Comparison of ENCODE assay signal across 15 cellular contexts in genomic region chr12:51441583-51441982, GRCh38. TPM values are rescaled to one million over a fixed set of nuclear protein-coding genes. Genes with fewer than 3 reads are reported as not detected.
DNase-seq lines count a peak whose midpoint lies in the region; ATAC-seq and TF ChIP-seq lines count a peak whose summit lies in the region.
"Had no signal": no experiment of that assay in that cellular context is flagged by ENCODE, and none has a peak within 500 bp of the region (broad histone marks: within the 10 kb centered on the region; RNA-seq: fewer than 3 reads in every experiment).

No MANE protein-coding gene starts in this region.

- peaks cover 11% of the 10 kb centered on the region for H3K4me1 Mint-ChIP-seq in MCF 10A (ENCODE audit: insufficient read depth, unreplicated experiment)
- peaks cover 11 to 48% (median 25%) of the 10 kb centered on the region in 7 donors for H3K4me1 Mint-ChIP-seq in naive thymus-derived CD4-positive, alpha-beta T cell
- peaks cover 0 to 9% (median 6%) of the 10 kb centered on the region in 3 donors for H3K4me1 Mint-ChIP-seq in CD8-positive, alpha-beta memory T cell
- peaks cover 4 to 10% of the 10 kb centered on the region in 2 donors for H3K4me1 Mint-ChIP-seq in effector memory CD8-positive, alpha-beta T cell (ENCODE audit: low read depth in 2 of 2)

- intact Hi-C loops in MCF 10A (cut with micrococcal nuclease), result no loop called here
- intact Hi-C loops in breast epithelium (cut with DNase I; ENCODE audit: low total_unique reads), result no loop called here
- intact Hi-C loops in naive thymus-derived CD4-positive, alpha-beta T cell (cut with micrococcal nuclease), result no loop called here

- H4K20me1 ChIP-seq in hepatocyte (ENCODE audit: insufficient read depth, poor library complexity, severe bottlenecking), result no peaks in the 10 kb centered on the region

- TF ChIP-seq CTCF in MCF 10A (IDR thresholded peaks at IDR 0.05; ENCODE audit: unreplicated experiment) (no peak), breast epithelium (IDR thresholded peaks at IDR 0.05) (no peak), astrocyte of the cerebellum (IDR thresholded peaks at IDR 0.05; ENCODE audit: low read depth, low read length, missing control alignments) (no peak), hepatocyte (IDR thresholded peaks at IDR 0.05; ENCODE audit: poor library complexity) (no peak)

- H3K9me2 ChIP-seq in hepatocyte (replicated peaks; ENCODE audit: insufficient read depth), result no peaks in the 10 kb centered on the region

- ATAC-seq in naive thymus-derived CD4-positive, alpha-beta T cell, result no peak
- no peak for ATAC-seq in effector memory CD8-positive, alpha-beta T cell (replicated peaks)
- no peak for ATAC-seq in HG02588 (IDR thresholded peaks at IDR 0.05; ENCODE audit: unreplicated experiment)
- ATAC-seq: natural killer cell; stimulated activated naive B cell treated with anti-CD40 and anti-IgM and Interleukin-4, amounts not matched to agents 10 μg/mL and 1 μg/mL and 100 μg/mL, for 72 hours had no signal

- H3K4me3 Mint-ChIP-seq in MCF 10A (ENCODE audit: unreplicated experiment), result no peak overlapping the region
- peak overlapping the region in 1 of 10 donors; percentile 34 for H3K4me3 Mint-ChIP-seq in naive thymus-derived CD4-positive, alpha-beta T cell
- H3K4me3 Mint-ChIP-seq in CD8-positive, alpha-beta memory T cell, result no peak overlapping the region
- H3K4me3 Mint-ChIP-seq in effector memory CD8-positive, alpha-beta T cell, result no peak overlapping the region
- H3K4me3 Mint-ChIP-seq: natural killer cell; stimulated activated naive B cell treated with anti-CD40 and anti-IgM and Interleukin-4, amounts not matched to agents 10 μg/mL and 1 μg/mL and 100 μg/mL, for 72 hours had no signal

- in situ Hi-C loops in astrocyte of the cerebellum (cut with HindIII; ENCODE audit: low sequenced_read_pairs), result no loop called here

- no peaks in the 10 kb centered on the region for H3K36me3 Mint-ChIP-seq in MCF 10A (ENCODE audit: insufficient read depth, unreplicated experiment)
- H3K36me3 Mint-ChIP-seq in naive thymus-derived CD4-positive, alpha-beta T cell, result peaks cover 0 to 19% (median 0%) of the 10 kb centered on the region in 5 donors
- H3K36me3 Mint-ChIP-seq in CD8-positive, alpha-beta memory T cell, result no peaks in the 10 kb centered on the region
- H3K36me3 Mint-ChIP-seq in effector memory CD8-positive, alpha-beta T cell (ENCODE audit: insufficient read depth), result no peaks in the 10 kb centered on the region
- H3K36me3 Mint-ChIP-seq: natural killer cell had no signal

- BruUV-seq in MCF 10A (replicated peaks; lab: Mats Ljungman, UMichigan), result no TSS peak

- H2AFZ ChIP-seq in hepatocyte, result no peak overlapping the region

- TF ChIP-seq POLR2A in breast epithelium (IDR thresholded peaks at IDR 0.05), result no peak

- no peak overlapping the region for H3K27ac Mint-ChIP-seq in MCF 10A (ENCODE audit: low read depth, unreplicated experiment)
- peak overlapping the region in 2 of 9 donors; percentile 26 to 48 for H3K27ac Mint-ChIP-seq in naive thymus-derived CD4-positive, alpha-beta T cell
- no peak overlapping the region for H3K27ac Mint-ChIP-seq in CD8-positive, alpha-beta memory T cell
- no peak overlapping the region for H3K27ac Mint-ChIP-seq in effector memory CD8-positive, alpha-beta T cell
- H3K27ac Mint-ChIP-seq: natural killer cell; stimulated activated naive B cell treated with anti-CD40 and anti-IgM and Interleukin-4, amounts not matched to agents 10 μg/mL and 1 μg/mL and 100 μg/mL, for 72 hours had no signal

- H3K9me3 ChIP-seq in breast epithelium (no peaks in the 10 kb centered on the region), hepatocyte (ENCODE audit: low read depth) (no peaks in the 10 kb centered on the region)
- no peaks in the 10 kb centered on the region for H3K9me3 ChIP-seq in naive thymus-derived CD4-positive, alpha-beta T cell (ENCODE audit: control insufficient read depth in 2 of 3, low read length in 3 of 3)
- H3K9me3 ChIP-seq in CD8-positive, alpha-beta memory T cell (ENCODE audit: low read length), result no peaks in the 10 kb centered on the region
- H3K9me3 ChIP-seq: SJSA1 had no signal

- 79% methylated on average over 3 of the region's 3 CpGs for WGBS in hepatocyte (ENCODE audit: low lambda C conversion rate, missing lambda C conversion rate)

- H3K4me3 ChIP-seq in breast epithelium (no peak overlapping the region), astrocyte of the cerebellum (ENCODE audit: low read depth, low read length) (no peak overlapping the region), hepatocyte (no peak overlapping the region)
- no peak overlapping the region for H3K4me3 ChIP-seq in naive thymus-derived CD4-positive, alpha-beta T cell (ENCODE audit: low read length)
- H3K4me3 ChIP-seq in CD8-positive, alpha-beta memory T cell (ENCODE audit: low read length), result no peak overlapping the region
- H3K4me3 ChIP-seq: SJSA1 had no signal

- H3K4me2 ChIP-seq in hepatocyte, result no peak overlapping the region

- H3K27me3 Mint-ChIP-seq in MCF 10A (ENCODE audit: insufficient read depth, unreplicated experiment), result no peaks in the 10 kb centered on the region
- peaks cover 0 to 4% (median 0%) of the 10 kb centered on the region in 5 donors for H3K27me3 Mint-ChIP-seq in naive thymus-derived CD4-positive, alpha-beta T cell
- H3K27me3 Mint-ChIP-seq in CD8-positive, alpha-beta memory T cell, result no peaks in the 10 kb centered on the region
- no peaks in the 10 kb centered on the region for H3K27me3 Mint-ChIP-seq in effector memory CD8-positive, alpha-beta T cell
- H3K27me3 Mint-ChIP-seq: stimulated activated naive B cell treated with anti-CD40 and anti-IgM and Interleukin-4, amounts not matched to agents 10 μg/mL and 1 μg/mL and 100 μg/mL, for 72 hours had no signal

- POLR2A ChIA-PET in MCF 10A (lab: Yijun Ruan, JAX), result no interaction called here
- POLR2A ChIA-PET in naive thymus-derived CD4-positive, alpha-beta T cell (lab: Charles Lee), result no interaction called here
- POLR2A ChIA-PET in CD8-positive, alpha-beta memory T cell (lab: Charles Lee), result no interaction called here

- H3K36me3 ChIP-seq in breast epithelium (no peaks in the 10 kb centered on the region), hepatocyte (replicated peaks; ENCODE audit: insufficient read depth, low read depth) (no peaks in the 10 kb centered on the region)
- H3K36me3 ChIP-seq in naive thymus-derived CD4-positive, alpha-beta T cell (ENCODE audit: control insufficient read depth in 2 of 3, insufficient read depth in 3 of 3, low read length in 3 of 3), result no peaks in the 10 kb centered on the region
- H3K36me3 ChIP-seq in CD8-positive, alpha-beta memory T cell (ENCODE audit: insufficient read depth, low read length), result no peaks in the 10 kb centered on the region
- H3K36me3 ChIP-seq: SJSA1 had no signal

- CTCF ChIA-PET in MCF 10A (lab: Yijun Ruan, JAX), result interaction anchor here (0.5 to 0.9 kb wide), 2 partner anchors 21 to 552 kb away, joined by 3 to 4 read pairs; no protein-coding TSS in a partner anchor
- CTCF ChIA-PET in naive thymus-derived CD4-positive, alpha-beta T cell (lab: Charles Lee), result no interaction called here
- CTCF ChIA-PET in CD8-positive, alpha-beta memory T cell (lab: Charles Lee), result no interaction called here

- H3K27ac ChIP-seq in breast epithelium (no peak overlapping the region), hepatocyte (peak overlapping the region; percentile 21)
- no peak overlapping the region for H3K27ac ChIP-seq in naive thymus-derived CD4-positive, alpha-beta T cell (ENCODE audit: low read depth, low read length)
- no peak overlapping the region for H3K27ac ChIP-seq in CD8-positive, alpha-beta memory T cell (ENCODE audit: low read depth, low read length)
- H3K27ac ChIP-seq: C4-2B, epithelial cell of prostate, SJSA1 had no signal

- DNase-seq in MCF 10A (ENCODE audit: unreplicated experiment) (peak; percentile 54), breast epithelium (ENCODE audit: low spot score in 2 of 2) (no peak), astrocyte of the cerebellum (ENCODE audit: low read depth) (peak; percentile 32), hepatocyte (ENCODE audit: low spot score) (peak; percentile 10)
- DNase-seq in naive thymus-derived CD4-positive, alpha-beta T cell, result no peak
- DNase-seq in CD8-positive, alpha-beta memory T cell, result no peak
- no peak for DNase-seq in effector memory CD8-positive, alpha-beta T cell
- DNase-seq: islet precursor cell; natural killer cell; NCI-H510A treated with DMSO at 0.1 percent for 48 hours; stimulated activated naive B cell treated with anti-CD40 and anti-IgM and Interleukin-4, amounts not matched to agents 10 μg/mL and 1 μg/mL and 100 μg/mL, for 72 hours had no signal

- H3K79me2 ChIP-seq in hepatocyte, result no peaks in the 10 kb centered on the region

- H3K9me3 Mint-ChIP-seq in MCF 10A (ENCODE audit: unreplicated experiment), result no peaks in the 10 kb centered on the region
- no peaks in the 10 kb centered on the region for H3K9me3 Mint-ChIP-seq in naive thymus-derived CD4-positive, alpha-beta T cell
- H3K9me3 Mint-ChIP-seq in CD8-positive, alpha-beta memory T cell, result no peaks in the 10 kb centered on the region
- no peaks in the 10 kb centered on the region for H3K9me3 Mint-ChIP-seq in effector memory CD8-positive, alpha-beta T cell
- H3K9me3 Mint-ChIP-seq: natural killer cell; stimulated activated naive B cell treated with anti-CD40 and anti-IgM and Interleukin-4, amounts not matched to agents 10 μg/mL and 1 μg/mL and 100 μg/mL, for 72 hours had no signal

- no peaks in the 10 kb centered on the region for H3K4me1 ChIP-seq in breast epithelium
- H3K4me1 ChIP-seq in hepatocyte (ENCODE audit: insufficient read depth), result peaks cover 8% of the 10 kb centered on the region
- H3K4me1 ChIP-seq in naive thymus-derived CD4-positive, alpha-beta T cell (ENCODE audit: control insufficient read depth in 2 of 2, insufficient read depth in 2 of 2, low read length in 2 of 2), result peaks cover 0 to 8% of the 10 kb centered on the region in 2 donors
- H3K4me1 ChIP-seq in CD8-positive, alpha-beta memory T cell (ENCODE audit: insufficient read depth, low read length), result peaks cover 10% of the 10 kb centered on the region

- H3K27me3 ChIP-seq in breast epithelium, result no peaks in the 10 kb centered on the region
- H3K27me3 ChIP-seq in hepatocyte, result no peaks in the 10 kb centered on the region
- H3K27me3 ChIP-seq in naive thymus-derived CD4-positive, alpha-beta T cell (ENCODE audit: control insufficient read depth in 2 of 2, insufficient read depth in 2 of 2, low read length in 2 of 2), result no peaks in the 10 kb centered on the region
- no peaks in the 10 kb centered on the region for H3K27me3 ChIP-seq in CD8-positive, alpha-beta memory T cell (ENCODE audit: insufficient read depth, low read length, poor library complexity, severe bottlenecking)
- H3K27me3 ChIP-seq: SJSA1 had no signal

RNA-seq across cellular contexts. Expression of gene SLC4A8, which starts 17.0 kb away (rescaled TPM):
- total RNA-seq in MCF 10A (2022) (0.56 and 1.1 TPM in 2 replicates), breast epithelium (1 to 10 TPM in 2 of 3 donors, under 1 TPM in 1; 0.64 to 8.3 (median 6.2) TPM), hepatocyte (9.4 and 18.0 TPM in 2 replicates)
- 14.9 and 20.3 TPM in 2 replicates for polyA plus RNA-seq in hepatocyte
- total RNA-seq in naive thymus-derived CD4-positive, alpha-beta T cell, result 1 to 10 TPM in 4 of 5 experiments, under 1 TPM in 1; 0.97 to 8.4 (median 3.4) TPM
- polyA plus RNA-seq in naive thymus-derived CD4-positive, alpha-beta T cell, result under 1 TPM; 0.13 to 0.34 TPM
- total RNA-seq in CD8-positive, alpha-beta memory T cell, result 1 to 10 TPM; 2.0 to 2.2 TPM
- 0.64 TPM for polyA plus RNA-seq in CD8-positive, alpha-beta memory T cell

RNA-seq across cellular contexts. Expression of gene GALNT6, which starts 50.4 kb away (rescaled TPM):
- total RNA-seq in MCF 10A (2022) (24.8 and 27.6 TPM in 2 replicates), breast epithelium (10 to 100 TPM in 2 of 3 donors, 1 to 10 TPM in 1; 5.8 to 55.8 (median 48.2) TPM), hepatocyte (28.4 and 41.3 TPM in 2 replicates)
- polyA plus RNA-seq in hepatocyte, result 30.7 and 33.3 TPM in 2 replicates
- 10 to 100 TPM in 3 of 5 experiments, 1 to 10 TPM in 2; 2.5 to 19.5 (median 13.4) TPM for total RNA-seq in naive thymus-derived CD4-positive, alpha-beta T cell
- 10 to 100 TPM in 1 of 2 donors, 1 to 10 TPM in 1; 6.2 to 14.0 TPM for polyA plus RNA-seq in naive thymus-derived CD4-positive, alpha-beta T cell
- 10 to 100 TPM; 13.5 to 15.6 TPM for total RNA-seq in CD8-positive, alpha-beta memory T cell
- polyA plus RNA-seq in CD8-positive, alpha-beta memory T cell, result 13.3 TPM

Comparison
In these comparisons a context has a peak if more than half of its experiments do, and no peak if none do; other contexts are left out.
1. DNase-seq: peak in MCF 10A (single experiment), astrocyte of the cerebellum (single experiment) and hepatocyte (single experiment); none in breast epithelium (0 of 2), naive thymus-derived CD4-positive, alpha-beta T cell (0 of 9), CD8-positive, alpha-beta memory T cell (0 of 5) and effector memory CD8-positive, alpha-beta T cell (0 of 3).